18 cellular contexts compared by ENCODE assay signal in genomic region chr13:67277581-67277980, GRCh38. TPM values are rescaled to one million over a fixed set of nuclear protein-coding genes. Genes with fewer than 3 reads are reported as not detected.
DNase-seq lines count a peak whose midpoint lies in the region; ATAC-seq and TF ChIP-seq lines count a peak whose summit lies in the region.
"Had no signal": no experiment of that assay in that cellular context is flagged by ENCODE, and none has a peak within 500 bp of the region (broad histone marks: within the 10 kb centered on the region; RNA-seq: fewer than 3 reads in every experiment).

No MANE protein-coding gene starts in this region.

- peak; percentile 49 for DNase-seq in NCI-H69 (lab: John Stamatoyannopoulos, UW)
- peak; percentile 25 for DNase-seq in astrocyte of the spinal cord (ENCODE audit: low read depth, low spot score)
- DNase-seq in NCI-H510A treated with DMSO at 0.1 percent for 48 hours (lab: John Stamatoyannopoulos, UW): no peak
- DNase-seq in SK-N-DZ (ENCODE audit: low spot score): no peak
- DNase-seq in heart left ventricle: no peak
- no peak for DNase-seq in upper lobe of left lung
- DNase-seq: BE2C; H9; Karpas-422; NCI-H1417 treated with DMSO at 0.1 percent for 48 hours; NCI-H1930; NCI-H2171 treated with DMSO at 0.1 percent for 48 hours; NK-92 treated with Interleukin-12 subunit alpha and Interleukin-12 subunit beta, amount 100 ng/mL, for 24 hours had no signal

- intact Hi-C loops in heart left ventricle (cut with DNase I): no loop called here

- H3K27me3 Mint-ChIP-seq in nephron (ENCODE audit: low read depth): no peaks in the 10 kb centered on the region

- H3K4me3 Mint-ChIP-seq in nephron: no peak overlapping the region
- H3K4me3 Mint-ChIP-seq: H9, HFFc6 had no signal

- H3K27ac Mint-ChIP-seq in nephron: peak overlapping the region; percentile 7 to 85 (median 25)
- H3K27ac Mint-ChIP-seq: H9, HFFc6 had no signal

- no peak for TF ChIP-seq POLR2A in heart left ventricle (IDR thresholded peaks at IDR 0.05)
- TF ChIP-seq POLR2A in upper lobe of left lung (IDR thresholded peaks at IDR 0.05): no peak

- H3K9me3 ChIP-seq in heart left ventricle: no peaks in the 10 kb centered on the region
- H3K9me3 ChIP-seq in upper lobe of left lung: no peaks in the 10 kb centered on the region
- H3K9me3 ChIP-seq: A549, BE2C had no signal

- no peaks in the 10 kb centered on the region for H3K36me3 Mint-ChIP-seq in nephron (ENCODE audit: low read depth)

- H3K27me3 ChIP-seq in ACC112 (ENCODE audit: insufficient read depth, low read length) (no peaks in the 10 kb centered on the region), heart left ventricle (no peaks in the 10 kb centered on the region), upper lobe of left lung (no peaks in the 10 kb centered on the region)
- H3K27me3 ChIP-seq: BE2C had no signal

- ATAC-seq in heart left ventricle (no peak), upper lobe of left lung (ENCODE audit: low FRiP score in 2 of 2) (no peak)
- ATAC-seq: A549, Panc1 had no signal

- in situ Hi-C loops in astrocyte of the spinal cord (cut with HindIII; ENCODE audit: low sequenced_read_pairs): no loop called here

- peaks cover 26% of the 10 kb centered on the region for H3K4me1 Mint-ChIP-seq in nephron

- no peak for TF ChIP-seq EP300 in upper lobe of left lung (IDR thresholded peaks at IDR 0.05)

- 55 to 64% (median 63%) methylated on average over 1 of the region's 1 CpG for WGBS in heart left ventricle, 4 donors
- WGBS in upper lobe of left lung, 2 donors: 58 to 68% methylated on average over 1 of the region's 1 CpG

- H3K36me3 ChIP-seq in ACC112 (ENCODE audit: insufficient read depth, low read length) (no peaks in the 10 kb centered on the region), heart left ventricle (no peaks in the 10 kb centered on the region), upper lobe of left lung (no peaks in the 10 kb centered on the region)
- H3K36me3 ChIP-seq: BE2C had no signal

- no peak overlapping the region for H3K4me3 ChIP-seq in ACC112 (ENCODE audit: low read depth, low read length)
- H3K4me3 ChIP-seq in astrocyte of the spinal cord (ENCODE audit: low read depth, low read length): no peak overlapping the region
- no peak overlapping the region for H3K4me3 ChIP-seq in heart left ventricle
- no peak overlapping the region for H3K4me3 ChIP-seq in upper lobe of left lung
- H3K4me3 ChIP-seq: A549 had no signal

- peaks cover 8% of the 10 kb centered on the region for H3K9me3 Mint-ChIP-seq in nephron
- H3K9me3 Mint-ChIP-seq: H9, HFFc6 had no signal

- peak overlapping the region; percentile 78 for H3K27ac ChIP-seq in ACC112 (ENCODE audit: low read depth, low read length)
- H3K27ac ChIP-seq in heart left ventricle: no peak overlapping the region
- H3K27ac ChIP-seq in upper lobe of left lung: no peak overlapping the region
- H3K27ac ChIP-seq: A549 had no signal

- TF ChIP-seq CTCF in astrocyte of the spinal cord (IDR thresholded peaks at IDR 0.05; ENCODE audit: low read depth, low read length) (no peak), nephron (IDR thresholded peaks at IDR 0.05; ENCODE audit: unreplicated experiment in 3 of 3) (no peak), heart left ventricle (IDR thresholded peaks at IDR 0.05) (no peak), upper lobe of left lung (IDR thresholded peaks at IDR 0.05) (no peak)

- H3K4me1 ChIP-seq in ACC112 (ENCODE audit: control insufficient read depth, insufficient read depth, low read length, unreplicated experiment): peaks cover 25% of the 10 kb centered on the region
- H3K4me1 ChIP-seq in heart left ventricle: no peaks in the 10 kb centered on the region
- no peaks in the 10 kb centered on the region for H3K4me1 ChIP-seq in upper lobe of left lung
- H3K4me1 ChIP-seq: A549, BE2C had no signal

- H2AFZ ChIP-seq in ACC112 (ENCODE audit: low read length, unreplicated experiment): no peak overlapping the region

- no peaks in the 10 kb centered on the region for H3K79me2 ChIP-seq in ACC112 (ENCODE audit: control insufficient read depth, insufficient read depth, low read length, unreplicated experiment)

RNA-seq across cellular contexts. Expression of gene PCDH9, which starts 47.4 kb away (rescaled TPM):
- polyA plus RNA-seq in SK-N-DZ (2014; cell fraction: cytosol; rRNA removed): 1.8 and 2.1 TPM in 2 replicates
- 2.2 and 2.8 TPM in 2 replicates for polyA plus RNA-seq in SK-N-DZ (2014; cell fraction: nucleus; rRNA removed)
- total RNA-seq in heart left ventricle (10 to 100 TPM; 13.6 to 26.9 (median 21.6) TPM), upper lobe of left lung (10 to 100 TPM in 2 of 6 donors, 1 to 10 TPM in 4; 3.1 to 19.4 (median 7.8) TPM)
- 10 to 100 TPM in 1 of 2 donors, 1 to 10 TPM in 1; 3.0 to 39.6 TPM for polyA plus RNA-seq in heart left ventricle

Comparison
In these comparisons a context has a peak if more than half of its experiments do, and no peak if none do; other contexts are left out.
1. DNase-seq: peak in NCI-H69 (single experiment) and astrocyte of the spinal cord (single experiment); none in NCI-H510A treated with DMSO at 0.1 percent for 48 hours (single experiment), SK-N-DZ (single experiment), heart left ventricle (0 of 5) and upper lobe of left lung (0 of 2).